In the genomic region with DNA sequence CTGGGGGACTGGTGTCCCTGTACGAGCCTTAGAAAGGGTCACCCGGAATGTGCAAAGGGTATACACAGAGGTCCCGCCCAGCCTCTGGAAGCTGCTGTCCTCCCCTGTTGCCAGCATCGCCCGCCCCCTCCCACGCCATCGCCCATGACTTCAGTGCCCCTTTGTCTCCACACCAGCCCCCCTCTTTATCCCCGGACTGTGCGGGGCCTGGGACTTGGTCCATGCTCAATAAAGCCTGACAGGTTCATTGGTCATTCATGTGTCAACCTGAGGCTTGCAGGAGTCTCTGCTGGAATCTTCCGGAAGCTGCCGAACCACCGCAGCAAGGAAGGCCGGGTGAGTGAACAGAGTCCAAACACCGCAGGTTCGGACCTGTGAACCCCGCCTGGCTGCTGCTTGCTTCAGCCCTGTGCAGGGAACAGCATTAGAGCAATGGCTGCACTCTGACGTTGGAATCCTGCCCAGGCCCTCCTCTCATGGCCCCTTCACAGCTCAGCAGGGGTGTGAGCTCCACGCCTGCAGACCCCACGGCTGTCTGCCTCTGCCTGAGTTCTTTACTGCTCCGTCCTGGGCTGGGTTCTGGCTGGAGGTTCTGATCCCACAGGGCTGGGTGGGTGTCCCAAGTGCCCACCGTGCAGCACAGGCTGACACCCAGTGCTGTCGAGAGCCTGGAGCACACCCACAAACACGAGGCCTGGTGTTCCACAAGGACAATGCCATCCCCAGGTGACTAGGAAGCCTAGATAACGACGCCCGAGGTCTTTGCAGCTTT, we compare ENCODE assay signal across 1 cellular context.
TF ChIP-seq lines count a peak whose summit lies in the region.

No MANE protein-coding gene starts in this region.

TF ChIP-seq in IMR-90, 13 proteins besides CTCF, POLR2A, EP300 and RAD21 (continued from another document):
- TF ChIP-seq SMC3 (IDR thresholded peaks at IDR 0.05; ENCODE audit: low read depth, low read length) (no peak), FOS (IDR thresholded peaks at IDR 0.05; ENCODE audit: low read depth, low read length) (no peak)
